Comparison of ENCODE assay signal across 17 cellular contexts in the genomic region with DNA sequence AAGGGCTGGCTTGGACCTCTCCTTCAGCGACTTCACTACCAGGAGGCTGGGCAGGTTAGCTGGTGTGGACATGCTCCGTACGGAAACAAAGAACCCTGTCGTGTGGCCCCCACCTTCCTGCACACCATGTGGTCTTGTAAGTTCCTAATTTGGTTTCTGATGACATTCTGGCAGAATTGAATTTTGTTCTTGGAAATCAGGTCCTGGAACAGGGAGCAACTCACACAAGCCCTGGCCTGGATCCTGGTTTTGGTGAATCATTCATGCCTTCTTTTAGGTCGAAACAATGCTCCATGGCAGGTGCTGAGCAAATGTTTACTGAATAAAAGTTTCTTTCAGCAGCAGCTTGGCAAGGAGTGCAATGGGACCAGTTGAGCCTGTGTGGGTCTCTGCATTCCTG.
DNase-seq lines count a peak whose midpoint lies in the region; ATAC-seq, FAIRE-seq and TF ChIP-seq lines count a peak whose summit lies in the region.
"Had no signal": no experiment of that assay in that cellular context is flagged by ENCODE, and none has a peak within 500 bp of the region (broad histone marks: within the 10 kb centered on the region; RNA-seq: fewer than 3 reads in every experiment).

No MANE protein-coding gene starts in this region.

- H3K36me3 Mint-ChIP-seq in activated CD8-positive, alpha-beta T cell treated with anti-CD3 and anti-CD28 coated beads, Interleukin-2, amount 10 ng/mL, durations not matched to agents 7 days and 5 days (ENCODE audit: low read depth), result no peaks in the 10 kb centered on the region
- H3K36me3 Mint-ChIP-seq: CD8-positive, alpha-beta memory T cell had no signal

- H3K27me3 ChIP-seq in MG63 (no peaks in the 10 kb centered on the region), bronchial epithelial cell (ENCODE audit: control insufficient read depth, insufficient read depth, low read length) (no peaks in the 10 kb centered on the region)

- H3K4me1 Mint-ChIP-seq in activated CD8-positive, alpha-beta T cell treated with anti-CD3 and anti-CD28 coated beads, Interleukin-2, amount 10 ng/mL, durations not matched to agents 7 days and 5 days (ENCODE audit: low read depth), result peaks cover 3% of the 10 kb centered on the region

- H3K4me3 ChIP-seq in MG63 (no peak overlapping the region), bronchial epithelial cell (ENCODE audit: low read depth, low read length) (no peak overlapping the region)
- H3K4me3 ChIP-seq: HAP-1 had no signal

- H3K9me3 ChIP-seq in MG63, result no peaks in the 10 kb centered on the region
- H3K9me3 ChIP-seq: HAP-1, SK-N-SH had no signal

- no peak overlapping the region for H3K4me3 Mint-ChIP-seq in activated CD8-positive, alpha-beta T cell treated with anti-CD3 and anti-CD28 coated beads, Interleukin-2, amount 10 ng/mL, durations not matched to agents 7 days and 5 days
- H3K4me3 Mint-ChIP-seq: CD8-positive, alpha-beta memory T cell had no signal

- H3K27me3 Mint-ChIP-seq in activated CD8-positive, alpha-beta T cell treated with anti-CD3 and anti-CD28 coated beads, Interleukin-2, amount 10 ng/mL, durations not matched to agents 7 days and 5 days (ENCODE audit: low read depth), result no peaks in the 10 kb centered on the region
- H3K27me3 Mint-ChIP-seq: CD8-positive, alpha-beta memory T cell had no signal

- POLR2A ChIA-PET in activated CD8-positive, alpha-beta T cell treated with anti-CD3 and anti-CD28 coated beads, Interleukin-2, amount 10 ng/mL, durations not matched to agents 7 days and 5 days (lab: Charles Lee), result no interaction called here

- no peak for ATAC-seq in GM18873 (IDR thresholded peaks at IDR 0.05; ENCODE audit: low FRiP score, unreplicated experiment)
- ATAC-seq in activated CD8-positive, alpha-beta T cell treated with anti-CD3 and anti-CD28 coated beads, Interleukin-2, amount 10 ng/mL, durations not matched to agents 7 days and 5 days, result no peak

- H3K36me3 ChIP-seq in MG63 (no peaks in the 10 kb centered on the region), bronchial epithelial cell (ENCODE audit: control insufficient read depth, insufficient read depth, low read length) (no peaks in the 10 kb centered on the region)
- H3K36me3 ChIP-seq: HAP-1 had no signal

- H3K27ac Mint-ChIP-seq in activated CD8-positive, alpha-beta T cell treated with anti-CD3 and anti-CD28 coated beads, Interleukin-2, amount 10 ng/mL, durations not matched to agents 7 days and 5 days, result no peak overlapping the region

- DNase-seq in MG63 (peak; percentile 39), bronchial epithelial cell (ENCODE audit: low read depth) (peak; percentile 87), globus pallidus (ENCODE audit: low spot score) (peak; percentile 1), renal cortical epithelial cell (ENCODE audit: low read depth) (peak; percentile 83), NCI-H526 (lab: John Stamatoyannopoulos, UW) (no peak), DMS153 treated with DMSO at 0.1 percent for 48 hours (lab: John Stamatoyannopoulos, UW; ENCODE audit: unreplicated experiment) (no peak)
- DNase-seq in activated CD8-positive, alpha-beta T cell treated with anti-CD3 and anti-CD28 coated beads, Interleukin-2, amount 10 ng/mL, durations not matched to agents 7 days and 5 days, result no peak
- DNase-seq: ACHN; CD8-positive, alpha-beta memory T cell; NCI-H1048; NCI-H345; NCI-H748 treated with DMSO at 0.1 percent for 48 hours; Right ventricle myocardium superior; SK-N-SH had no signal

- H3K9me3 Mint-ChIP-seq in activated CD8-positive, alpha-beta T cell treated with anti-CD3 and anti-CD28 coated beads, Interleukin-2, amount 10 ng/mL, durations not matched to agents 7 days and 5 days (ENCODE audit: insufficient read depth), result no peaks in the 10 kb centered on the region

- FAIRE-seq in bronchial epithelial cell (lab: Jason Lieb, UNC), result peak; percentile 40
- FAIRE-seq: HTR-8/SVneo had no signal

- CTCF ChIA-PET in activated CD8-positive, alpha-beta T cell treated with anti-CD3 and anti-CD28 coated beads, Interleukin-2, amount 10 ng/mL, durations not matched to agents 7 days and 5 days (lab: Charles Lee), result no interaction called here

- TF ChIP-seq CTCF in bronchial epithelial cell (IDR thresholded peaks at IDR 0.05; ENCODE audit: insufficient read depth, low read length, severe bottlenecking), result no peak

Comparison
In these comparisons a context has a peak if more than half of its experiments do, and no peak if none do; other contexts are left out.
1. DNase-seq: peak in MG63 (single experiment), bronchial epithelial cell (single experiment), globus pallidus (single experiment) and renal cortical epithelial cell (single experiment); none in NCI-H526 (0 of 2), activated CD8-positive, alpha-beta T cell treated with anti-CD3 and anti-CD28 coated beads, Interleukin-2, amount 10 ng/mL, durations not matched to agents 7 days and 5 days (single experiment) and DMS153 treated with DMSO at 0.1 percent for 48 hours (single experiment).